16 cellular contexts compared by ENCODE assay signal in genomic region chr4:140130677-140131076, GRCh38. TPM values are rescaled to one million over a fixed set of nuclear protein-coding genes. Genes with fewer than 3 reads are reported as not detected.
A peak's percentile ranks its signal among the peaks of the same experiment; 100 is the strongest.
DNase-seq lines count a peak whose midpoint lies in the region; ATAC-seq and TF ChIP-seq lines count a peak whose summit lies in the region.
"Had no signal": no experiment of that assay in that cellular context is flagged by ENCODE, and none has a peak within 500 bp of the region (broad histone marks: within the 10 kb centered on the region; RNA-seq: fewer than 3 reads in every experiment).

No MANE protein-coding gene starts in this region.

- DNase-seq in EH (ENCODE audit: low read depth) (peak; percentile 51), M059J (ENCODE audit: low read depth) (peak; percentile 70), mammary epithelial cell (peak; percentile 93)
- DNase-seq in naive thymus-derived CD4-positive, alpha-beta T cell = no peak
- no peak for DNase-seq in activated naive CD4-positive, alpha-beta T cell treated with anti-CD3 and anti-CD28 coated beads, Interleukin-2, amount 50 U/mL, for 72 hours (ENCODE audit: low spot score in 2 of 2)
- DNase-seq: activated CD8-positive, alpha-beta memory T cell treated with anti-CD3 and anti-CD28 coated beads, Interleukin-2, amount 50 U/mL, for 4 hours; central memory CD4-positive, alpha-beta T cell; DMS79; NCI-H1436 treated with DMSO at 0.1 percent for 48 hours; NCI-H446; psoas muscle had no signal

- H4K20me1 ChIP-seq in mammary epithelial cell (ENCODE audit: insufficient read depth, low read length) = no peaks in the 10 kb centered on the region

- H3K36me3 ChIP-seq in mammary epithelial cell (ENCODE audit: insufficient read depth, low read length) = no peaks in the 10 kb centered on the region
- H3K36me3 ChIP-seq in naive thymus-derived CD4-positive, alpha-beta T cell (ENCODE audit: control insufficient read depth in 2 of 3, insufficient read depth in 3 of 3, low read length in 3 of 3) = no peaks in the 10 kb centered on the region

- in situ Hi-C loops in mammary epithelial cell (cut with MboI; ENCODE audit: low sequenced_read_pairs in 2 of 2) = no loop called here

- H3K9ac ChIP-seq in mammary epithelial cell (ENCODE audit: insufficient read depth, low read length) = no peak overlapping the region
- H3K9ac ChIP-seq: BLaER1 treated with 17β-estradiol and CSF1 and Interleukin-3, amounts not matched to agents 10 nM and 100 nM had no signal

- H3K27ac ChIP-seq in mammary epithelial cell (ENCODE audit: insufficient read depth, low read depth, low read length) = peak overlapping the region; percentile 58
- no peak overlapping the region for H3K27ac ChIP-seq in naive thymus-derived CD4-positive, alpha-beta T cell (ENCODE audit: low read depth, low read length)
- H3K27ac ChIP-seq: BLaER1 treated with 17β-estradiol and CSF1 and Interleukin-3, amounts not matched to agents 10 nM and 100 nM; psoas muscle had no signal

- H3K4me2 ChIP-seq in mammary epithelial cell (ENCODE audit: insufficient read depth, low read depth, low read length) = peak overlapping the region; percentile 18

- no peaks in the 10 kb centered on the region for H3K27me3 ChIP-seq in mammary epithelial cell (ENCODE audit: insufficient read depth, low read length)
- H3K27me3 ChIP-seq in naive thymus-derived CD4-positive, alpha-beta T cell (ENCODE audit: control insufficient read depth in 2 of 2, insufficient read depth in 2 of 2, low read length in 2 of 2) = no peaks in the 10 kb centered on the region
- H3K27me3 ChIP-seq: BLaER1 treated with 17β-estradiol and CSF1 and Interleukin-3, amounts not matched to agents 10 nM and 100 nM had no signal

- no peak for TF ChIP-seq CTCF in mammary epithelial cell (conservative IDR thresholded peaks at IDR 0.05 in 1 of 2, IDR thresholded peaks at IDR 0.05 in 1 of 2; ENCODE audit: extremely low read depth in 1 of 2, insufficient read depth in 1 of 2, low read depth in 1 of 2, low read length in 2 of 2)

- H3K4me1 ChIP-seq in mammary epithelial cell (ENCODE audit: insufficient read depth, low read length) = peaks cover 13% of the 10 kb centered on the region
- H3K4me1 ChIP-seq in naive thymus-derived CD4-positive, alpha-beta T cell (ENCODE audit: control insufficient read depth in 2 of 2, insufficient read depth in 2 of 2, low read length in 2 of 2) = no peaks in the 10 kb centered on the region
- H3K4me1 ChIP-seq: psoas muscle had no signal

- H3K79me2 ChIP-seq in mammary epithelial cell (ENCODE audit: insufficient read depth, low read length) = no peaks in the 10 kb centered on the region

- dilution Hi-C loops in mammary epithelial cell (cut with HindIII; ENCODE audit: low sequenced_read_pairs) = loop anchor here (5.0 kb wide), 1 partner anchor 97 kb away; no protein-coding TSS in a partner anchor

- H3K4me1 Mint-ChIP-seq in naive thymus-derived CD4-positive, alpha-beta T cell = peaks cover 1 to 22% (median 16%) of the 10 kb centered on the region in 7 donors

- BruUV-seq in mammary epithelial cell (replicated peaks; lab: Mats Ljungman, UMichigan) = no TSS peak

- POLR2A ChIA-PET in naive thymus-derived CD4-positive, alpha-beta T cell (lab: Charles Lee) = interaction anchor here (0.9 kb wide), 2 partner anchors 18 to 23 kb away, joined by 3 read pairs; partner anchors contain the start of gene MAML3

- ATAC-seq in naive thymus-derived CD4-positive, alpha-beta T cell = peak; percentile 57
- ATAC-seq in GM21390 (IDR thresholded peaks at IDR 0.05; ENCODE audit: unreplicated experiment) = no peak
- no peak for ATAC-seq in HG03432 (IDR thresholded peaks at IDR 0.05; ENCODE audit: unreplicated experiment)
- ATAC-seq in activated naive CD4-positive, alpha-beta T cell treated with anti-CD3 and anti-CD28 coated beads, Interleukin-2, amount 50 U/mL, for 72 hours = no peak
- ATAC-seq in GM19351 (IDR thresholded peaks at IDR 0.05; ENCODE audit: unreplicated experiment) = no peak
- ATAC-seq: psoas muscle had no signal

- no peak overlapping the region for H3K4me3 ChIP-seq in mammary epithelial cell (replicated peaks in 1 of 3; ENCODE audit: insufficient read depth in 1 of 3, low read depth in 2 of 3, low read length in 3 of 3)
- no peak overlapping the region for H3K4me3 ChIP-seq in naive thymus-derived CD4-positive, alpha-beta T cell (ENCODE audit: low read length)
- H3K4me3 ChIP-seq: BLaER1 treated with 17β-estradiol and CSF1 and Interleukin-3, amounts not matched to agents 10 nM and 100 nM; psoas muscle had no signal

- CTCF ChIA-PET in mammary epithelial cell (lab: Charles Lee; ENCODE audit: low non-redundant PET) = no interaction called here
- CTCF ChIA-PET in naive thymus-derived CD4-positive, alpha-beta T cell (lab: Charles Lee) = no interaction called here

- 0% methylated on average over 2 of the region's 2 CpGs for whole genome bisulfite sequencing in mammary epithelial cell (ENCODE audit: low coverage, missing lambda C conversion rate)

- H3K36me3 Mint-ChIP-seq in naive thymus-derived CD4-positive, alpha-beta T cell = peaks cover 0 to 6% (median 3%) of the 10 kb centered on the region in 5 donors
- peaks cover 0 to 4% of the 10 kb centered on the region in 2 donors for H3K36me3 Mint-ChIP-seq in activated naive CD4-positive, alpha-beta T cell treated with anti-CD3 and anti-CD28 coated beads, Interleukin-2, amount 50 U/mL, for 72 hours

- peak overlapping the region; percentile 13 for H2AFZ ChIP-seq in mammary epithelial cell (ENCODE audit: low read depth, low read length)

- H3K4me3 Mint-ChIP-seq in naive thymus-derived CD4-positive, alpha-beta T cell = no peak overlapping the region
- H3K4me3 Mint-ChIP-seq: activated naive CD4-positive, alpha-beta T cell treated with anti-CD3 and anti-CD28 coated beads, Interleukin-2, amount 50 U/mL, for 24 hours had no signal

- H3K9me3 ChIP-seq in mammary epithelial cell (replicated peaks; ENCODE audit: insufficient read depth, low read length) = no peaks in the 10 kb centered on the region
- H3K9me3 ChIP-seq in naive thymus-derived CD4-positive, alpha-beta T cell (ENCODE audit: control insufficient read depth in 2 of 3, low read length in 3 of 3) = no peaks in the 10 kb centered on the region
- H3K9me3 ChIP-seq: psoas muscle had no signal

- H3K27ac Mint-ChIP-seq in naive thymus-derived CD4-positive, alpha-beta T cell = no peak overlapping the region
- no peak overlapping the region for H3K27ac Mint-ChIP-seq in activated naive CD4-positive, alpha-beta T cell treated with anti-CD3 and anti-CD28 coated beads, Interleukin-2, amount 50 U/mL, for 72 hours
- H3K27ac Mint-ChIP-seq: activated naive CD4-positive, alpha-beta T cell treated with anti-CD3 and anti-CD28 coated beads, Interleukin-2, amount 50 U/mL, for 24 hours had no signal

- no peaks in the 10 kb centered on the region for H3K9me3 Mint-ChIP-seq in naive thymus-derived CD4-positive, alpha-beta T cell
- H3K9me3 Mint-ChIP-seq in activated naive CD4-positive, alpha-beta T cell treated with anti-CD3 and anti-CD28 coated beads, Interleukin-2, amount 50 U/mL, for 72 hours = peaks cover 0 to 7% of the 10 kb centered on the region in 2 donors
- H3K9me3 Mint-ChIP-seq: activated naive CD4-positive, alpha-beta T cell treated with anti-CD3 and anti-CD28 coated beads, Interleukin-2, amount 50 U/mL, for 24 hours had no signal

- intact Hi-C loops in mammary epithelial cell (cut with micrococcal nuclease) = loop anchor here (1.0 kb wide), 1 partner anchor 20 kb away; no protein-coding TSS in a partner anchor
- intact Hi-C loops in naive thymus-derived CD4-positive, alpha-beta T cell (cut with micrococcal nuclease) = no loop called here

- peaks cover 0 to 52% (median 0%) of the 10 kb centered on the region in 5 donors for H3K27me3 Mint-ChIP-seq in naive thymus-derived CD4-positive, alpha-beta T cell
- H3K27me3 Mint-ChIP-seq: activated naive CD4-positive, alpha-beta T cell treated with anti-CD3 and anti-CD28 coated beads, Interleukin-2, amount 50 U/mL, for 24 hours had no signal

RNA-seq across cellular contexts. Expression of gene MAML3, which starts 23.3 kb away (rescaled TPM):
- 1.6 and 2.3 TPM in 2 replicates for total RNA-seq in M059J (2014; rRNA removed; shearing (Covaris generic))
- total RNA-seq in mammary epithelial cell = 1 to 10 TPM in 1 of 2 donors, under 1 TPM in 1; 0.45 to 2.8 TPM
- polyA plus RNA-seq in mammary epithelial cell = 0.57 TPM
- 1.4 TPM for polyA minus RNA-seq in mammary epithelial cell
- 1 to 10 TPM; 1.4 to 9.4 (median 3.6) TPM for total RNA-seq in naive thymus-derived CD4-positive, alpha-beta T cell
- polyA plus RNA-seq in naive thymus-derived CD4-positive, alpha-beta T cell = under 1 TPM; 0.53 to 0.55 TPM
- total RNA-seq in activated naive CD4-positive, alpha-beta T cell treated with anti-CD3 and anti-CD28 coated beads, Interleukin-2, amount 50 U/mL, for 72 hours = 1 to 10 TPM in 1 of 2 donors, under 1 TPM in 1; 0.70 to 1.0 TPM

Comparison
In these comparisons a context has a peak if more than half of its experiments do, and no peak if none do; other contexts are left out.
1. DNase-seq: peak in EH (single experiment), M059J (single experiment) and mammary epithelial cell (single experiment); none in naive thymus-derived CD4-positive, alpha-beta T cell (0 of 9) and activated naive CD4-positive, alpha-beta T cell treated with anti-CD3 and anti-CD28 coated beads, Interleukin-2, amount 50 U/mL, for 72 hours (0 of 2).